Comparison of ENCODE assay signal across 9 cellular contexts in the genomic region with DNA sequence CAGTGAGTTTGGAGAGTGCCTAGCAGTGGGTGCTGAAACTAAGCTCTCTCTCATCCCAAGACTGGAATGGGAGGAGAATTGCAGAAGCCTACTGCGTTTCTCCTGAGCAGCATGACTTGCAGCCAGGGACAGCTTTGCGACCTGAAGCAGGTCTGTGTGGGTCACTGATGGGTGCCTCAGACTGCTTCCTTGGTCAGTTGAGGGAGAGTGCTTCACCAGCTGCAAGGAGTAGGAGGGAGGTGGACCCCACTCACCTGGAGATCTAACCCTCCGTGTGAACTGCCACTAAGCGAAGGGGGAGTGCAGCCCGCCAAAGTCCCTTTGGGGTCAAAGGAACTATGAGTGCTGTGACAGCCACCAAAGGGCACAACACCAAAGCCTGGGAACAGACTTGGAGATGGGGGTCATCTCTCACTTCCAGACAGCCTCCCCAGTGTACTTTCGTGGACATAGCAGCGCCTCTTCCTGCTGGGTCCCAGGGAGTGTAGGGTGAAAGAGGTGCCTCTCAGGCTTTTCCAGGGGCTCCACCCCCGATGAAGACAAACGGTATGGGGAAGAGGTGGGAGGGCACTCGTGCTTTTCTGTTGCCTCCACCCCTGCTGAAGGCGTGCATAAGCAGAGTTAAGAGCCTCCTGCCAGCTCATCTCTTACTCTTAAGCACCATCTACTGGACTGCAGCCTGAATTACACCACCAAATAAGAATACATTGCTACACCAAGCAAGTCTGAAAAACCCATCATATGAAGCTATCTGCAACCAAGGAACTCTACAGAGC. TPM values are rescaled to one million over a fixed set of nuclear protein-coding genes. Genes with fewer than 3 reads are reported as not detected.
DNase-seq lines count a peak whose midpoint lies in the region; ATAC-seq, FAIRE-seq and TF ChIP-seq lines count a peak whose summit lies in the region.
"Had no signal": no experiment of that assay in that cellular context is flagged by ENCODE, and none has a peak within 500 bp of the region (broad histone marks: within the 10 kb centered on the region; RNA-seq: fewer than 3 reads in every experiment).

No MANE protein-coding gene starts in this region.

- ATAC-seq in left lobe of liver: peak; percentile 99
- ATAC-seq in stimulated activated memory B cell treated with anti-CD40 and anti-IgM and Interleukin-4, amounts not matched to agents 10 μg/mL and 1 μg/mL and 100 μg/mL, for 72 hours: peak; percentile 81

- H3K36me3 Mint-ChIP-seq in HFFc6 (ENCODE audit: low read depth): peaks cover 10% of the 10 kb centered on the region; the same call in 1 of the 2 replicates
- H3K36me3 Mint-ChIP-seq in stimulated activated memory B cell treated with anti-CD40 and anti-IgM and Interleukin-4, amounts not matched to agents 10 μg/mL and 1 μg/mL and 100 μg/mL, for 72 hours: no peaks in the 10 kb centered on the region
- H3K36me3 Mint-ChIP-seq: IgD-negative memory B cell had no signal

- H3K36me3 ChIP-seq in Loucy (ENCODE audit: insufficient read depth, low read length) (no peaks in the 10 kb centered on the region), SK-N-SH (replicated peaks in 1 of 2; ENCODE audit: control insufficient read depth in 1 of 2, insufficient read depth in 2 of 2, low read length in 1 of 2) (no peaks in the 10 kb centered on the region)

- POLR2A ChIA-PET in SK-N-SH (lab: Yijun Ruan, JAX): interaction anchor here (0.7 kb wide), 1 partner anchor 104 kb away, joined by 3 read pairs; a partner anchor contains a TSS

- no peaks in the 10 kb centered on the region for H3F3A ChIP-seq in Loucy (ENCODE audit: low read depth)
- H3F3A ChIP-seq in SK-N-SH (replicated peaks; ENCODE audit: insufficient read depth): no peaks in the 10 kb centered on the region

- no peak overlapping the region for H3K4me3 ChIP-seq in GM12864 (ENCODE audit: low read depth, low read length)
- H3K4me3 ChIP-seq in Loucy (ENCODE audit: low read length, poor library complexity, severe bottlenecking): peak overlapping the region; percentile 43
- H3K4me3 ChIP-seq in SK-N-SH (ENCODE audit: low read depth in 2 of 2, low read length in 1 of 2): 0 out of 4 replicates have a peak overlapping the region, but pooled peaks of 1 of the 2 experiments have one; percentile 3

- H3K9me2 ChIP-seq in Loucy (replicated peaks; ENCODE audit: low read depth, low read length) (no peaks in the 10 kb centered on the region), SK-N-SH (no peaks in the 10 kb centered on the region)

- H3K4me2 ChIP-seq in Loucy (ENCODE audit: low read depth, low read length, poor library complexity, severe bottlenecking) (peak overlapping the region; percentile 59), SK-N-SH (no peak overlapping the region)

- peaks cover 2% of the 10 kb centered on the region; the same call in 1 of the 2 replicates for H3K27me3 Mint-ChIP-seq in HFFc6 (ENCODE audit: insufficient read depth)
- H3K27me3 Mint-ChIP-seq in stimulated activated memory B cell treated with anti-CD40 and anti-IgM and Interleukin-4, amounts not matched to agents 10 μg/mL and 1 μg/mL and 100 μg/mL, for 72 hours: peaks cover 26% of the 10 kb centered on the region

- no peak overlapping the region for H3K9ac ChIP-seq in Loucy (ENCODE audit: low read depth, low read length, poor library complexity, severe bottlenecking)
- H3K9ac ChIP-seq in SK-N-SH: no peak overlapping the region

- H3K4me1 Mint-ChIP-seq in HFFc6 (ENCODE audit: low read depth): peaks cover 35% of the 10 kb centered on the region
- H3K4me1 Mint-ChIP-seq in stimulated activated memory B cell treated with anti-CD40 and anti-IgM and Interleukin-4, amounts not matched to agents 10 μg/mL and 1 μg/mL and 100 μg/mL, for 72 hours: peaks cover 9% of the 10 kb centered on the region
- H3K4me1 Mint-ChIP-seq: IgD-negative memory B cell had no signal

- H3K9me3 Mint-ChIP-seq in HFFc6: peaks cover 5% of the 10 kb centered on the region; the same call in 1 of the 2 replicates
- H3K9me3 Mint-ChIP-seq in stimulated activated memory B cell treated with anti-CD40 and anti-IgM and Interleukin-4, amounts not matched to agents 10 μg/mL and 1 μg/mL and 100 μg/mL, for 72 hours: no peaks in the 10 kb centered on the region

- 59% methylated on average over 10 of the region's 11 CpGs for WGBS in SK-N-SH (ENCODE audit: low lambda C conversion rate)

- H3K4me3 Mint-ChIP-seq in HFFc6: no peak overlapping the region
- no peak overlapping the region for H3K4me3 Mint-ChIP-seq in stimulated activated memory B cell treated with anti-CD40 and anti-IgM and Interleukin-4, amounts not matched to agents 10 μg/mL and 1 μg/mL and 100 μg/mL, for 72 hours
- H3K4me3 Mint-ChIP-seq: IgD-negative memory B cell had no signal

- H3K27me3 ChIP-seq in Loucy (ENCODE audit: insufficient read depth, low read length, poor library complexity, severe bottlenecking): no peaks in the 10 kb centered on the region
- H3K27me3 ChIP-seq in SK-N-SH (ENCODE audit: insufficient read depth): no peaks in the 10 kb centered on the region

- peak; percentile 80 for TF ChIP-seq RAD21 in SK-N-SH (IDR thresholded peaks at IDR 0.05; ENCODE audit: low read length)

- no peaks in the 10 kb centered on the region for H3K9me3 ChIP-seq in Loucy (ENCODE audit: insufficient read depth, low read depth, low read length)
- H3K9me3 ChIP-seq in SK-N-SH: no peaks in the 10 kb centered on the region

- no peak overlapping the region for H3K27ac ChIP-seq in SK-N-SH (ENCODE audit: low read depth in 2 of 2, low read length in 1 of 2)

- peak; percentile 27 for FAIRE-seq in A204.1 (lab: Jason Lieb, UNC)

- TF ChIP-seq CTCF in GM12864 (IDR thresholded peaks at IDR 0.05; ENCODE audit: low read depth, low read length, missing control alignments) (peak; percentile 78), HFFc6 (IDR thresholded peaks at IDR 0.05) (peak; percentile 80), Loucy (conservative IDR thresholded peaks at IDR 0.05; ENCODE audit: low read length) (peak; percentile 62), SK-N-SH (IDR thresholded peaks at IDR 0.05) (peak; percentile 65)

- H3K4me1 ChIP-seq in Loucy (ENCODE audit: insufficient read depth, low read length, poor library complexity, severe bottlenecking) (no peaks in the 10 kb centered on the region), SK-N-SH (ENCODE audit: control insufficient read depth in 1 of 2, insufficient read depth in 2 of 2, low read depth in 1 of 2, low read length in 1 of 2) (no peaks in the 10 kb centered on the region)

- H3K79me2 ChIP-seq in Loucy (ENCODE audit: insufficient read depth, low read length) (no peaks in the 10 kb centered on the region), SK-N-SH (ENCODE audit: insufficient read depth) (no peaks in the 10 kb centered on the region)

- TF ChIP-seq EP300 in SK-N-SH (IDR thresholded peaks at IDR 0.05; ENCODE audit: borderline replicate concordance in 1 of 2, low read depth in 1 of 2, low read length in 1 of 2): no peak

- CTCF ChIA-PET in SK-N-SH (lab: Yijun Ruan, JAX): interaction anchor here (0.7 to 2.4 kb wide), 29 partner anchors 8 to 694 kb away, joined by 3 to 19 read pairs (median 4); a partner anchor contains a TSS

- no peak overlapping the region for H3K27ac Mint-ChIP-seq in HFFc6
- no peak overlapping the region for H3K27ac Mint-ChIP-seq in stimulated activated memory B cell treated with anti-CD40 and anti-IgM and Interleukin-4, amounts not matched to agents 10 μg/mL and 1 μg/mL and 100 μg/mL, for 72 hours
- H3K27ac Mint-ChIP-seq: IgD-negative memory B cell had no signal

- H2AFZ ChIP-seq in Loucy (ENCODE audit: low read length) (peak overlapping the region; percentile 55; the same call in 1 of the 2 replicates), SK-N-SH (ENCODE audit: low read depth) (no peak overlapping the region)

- H4K20me1 ChIP-seq in Loucy (ENCODE audit: insufficient read depth, low read length, poor library complexity, severe bottlenecking) (no peaks in the 10 kb centered on the region), SK-N-SH (ENCODE audit: insufficient read depth) (no peaks in the 10 kb centered on the region)

- DNase-seq in GM12864 (ENCODE audit: low read depth): peak; percentile 38
- DNase-seq in HFFc6: peak; percentile 73
- peak; percentile 45 for DNase-seq in SK-N-SH
- DNase-seq in central memory CD4-positive, alpha-beta T cell: peak; percentile 33
- no peak for DNase-seq in left lobe of liver (ENCODE audit: low spot score)

TF ChIP-seq in SK-N-SH, 30 proteins besides CTCF, POLR2A, EP300 and RAD21:
- TF ChIP-seq GABPA (IDR thresholded peaks at IDR 0.05; ENCODE audit: low read depth) (no peak), SMC3 (IDR thresholded peaks at IDR 0.05; ENCODE audit: low read depth, low read length) (peak; percentile 60), RXRA (IDR thresholded peaks at IDR 0.05; ENCODE audit: borderline replicate concordance, low read depth) (no peak)
- TF ChIP-seq, protein P1, sequence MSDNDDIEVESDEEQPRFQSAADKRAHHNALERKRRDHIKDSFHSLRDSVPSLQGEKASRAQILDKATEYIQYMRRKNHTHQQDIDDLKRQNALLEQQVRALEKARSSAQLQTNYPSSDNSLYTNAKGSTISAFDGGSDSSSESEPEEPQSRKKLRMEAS (IDR thresholded peaks at IDR 0.05; ENCODE audit: low read depth): no peak

RNA-seq across cellular contexts. Expression of a gene that starts 34.3 kb away (rescaled TPM):
- 100 to 1,000 TPM in 3 of 6 experiments, 10 to 100 TPM in 3; 80.7 to 110 (median 97.9) TPM for total RNA-seq in HFFc6 (2021; fragmentation: NEBNext Ultra II Directional; extraction: Animal tissue kit (Norgen Biotek cat#: 25700))
- 24.7 and 36.3 TPM in 2 replicates for polyA plus RNA-seq in SK-N-SH (2012; rRNA removed)
- polyA plus RNA-seq in SK-N-SH (2012; cell fraction: cytosol; rRNA removed): 32.8 and 34.4 TPM in 2 replicates
- 33.6 and 38.3 TPM in 2 replicates for polyA plus RNA-seq in SK-N-SH (2012; cell fraction: nucleus; rRNA removed)
- total RNA-seq in left lobe of liver: 0.63 TPM

Comparison
In these comparisons a context has a peak if more than half of its experiments do, and no peak if none do; other contexts are left out.
1. RNA of a gene that starts 34.3 kb away (total RNA-seq): 80.7 to 110 TPM in HFFc6; 0.63 TPM in left lobe of liver (single experiment); every median in the first group is over 10 times any median in the second.
2. Peak in every context shown above with its lines, with median percentiles within 50 percentile points of each other: CTCF ChIP-seq.